In genomic region chr16:53417011-53417410, GRCh38 we compare ENCODE assay signal across 19 cellular contexts. TPM values are rescaled to one million over a fixed set of nuclear protein-coding genes. Genes with fewer than 3 reads are reported as not detected.
DNase-seq lines count a peak whose midpoint lies in the region; ATAC-seq and TF ChIP-seq lines count a peak whose summit lies in the region.
"Had no signal": no experiment of that assay in that cellular context is flagged by ENCODE, and none has a peak within 500 bp of the region (broad histone marks: within the 10 kb centered on the region; RNA-seq: fewer than 3 reads in every experiment).

No MANE protein-coding gene starts in this region.

- H3K36me3 Mint-ChIP-seq in HFFc6 (ENCODE audit: low read depth) (peaks cover 3% of the 10 kb centered on the region; the same call in 1 of the 2 replicates), WTC11 (peaks cover 17% of the 10 kb centered on the region)
- H3K36me3 Mint-ChIP-seq: stimulated activated memory B cell treated with anti-CD40 and anti-IgM and Interleukin-4, amounts not matched to agents 10 μg/mL and 1 μg/mL and 100 μg/mL, for 72 hours had no signal

- peak; percentile 41; the same call in 1 of the 2 replicates for ATAC-seq in WTC11
- ATAC-seq: foreskin keratinocyte; stimulated activated memory B cell treated with anti-CD40 and anti-IgM and Interleukin-4, amounts not matched to agents 10 μg/mL and 1 μg/mL and 100 μg/mL, for 72 hours had no signal

- H3K4me3 ChIP-seq in AG09309 (ENCODE audit: control insufficient read depth, low read depth, low read length): no peak overlapping the region
- H3K4me3 ChIP-seq: HAP-1, SJCRH30 had no signal

- H3K27ac Mint-ChIP-seq in HFFc6 (no peak overlapping the region), WTC11 (no peak overlapping the region)
- H3K27ac Mint-ChIP-seq: stimulated activated memory B cell treated with anti-CD40 and anti-IgM and Interleukin-4, amounts not matched to agents 10 μg/mL and 1 μg/mL and 100 μg/mL, for 72 hours had no signal

- H3K27me3 Mint-ChIP-seq in HFFc6 (ENCODE audit: insufficient read depth) (peaks cover 5% of the 10 kb centered on the region; the same call in 1 of the 2 replicates), WTC11 (ENCODE audit: low read depth) (no peaks in the 10 kb centered on the region)

- TF ChIP-seq CTCF in AG09309 (IDR thresholded peaks at IDR 0.05; ENCODE audit: control insufficient read depth, insufficient read depth, low read depth, low read length, missing control alignments): no peak
- TF ChIP-seq CTCF in HFFc6 (IDR thresholded peaks at IDR 0.05): no peak
- TF ChIP-seq CTCF in WTC11 (IDR thresholded peaks at IDR 0.05): no peak

- H3K4me1 Mint-ChIP-seq in HFFc6 (ENCODE audit: low read depth): peaks cover 18% of the 10 kb centered on the region
- peaks cover 9% of the 10 kb centered on the region for H3K4me1 Mint-ChIP-seq in WTC11
- H3K4me1 Mint-ChIP-seq: stimulated activated memory B cell treated with anti-CD40 and anti-IgM and Interleukin-4, amounts not matched to agents 10 μg/mL and 1 μg/mL and 100 μg/mL, for 72 hours had no signal

- POLR2A ChIA-PET in WTC11 (lab: Charles Lee): interaction anchor here (0.6 kb wide), 1 partner anchor 1844 kb away, joined by 5 read pairs; no protein-coding TSS in a partner anchor

- H3K4me3 Mint-ChIP-seq in HFFc6: peak overlapping the region; percentile 42; the same call in 1 of the 2 replicates
- no peak overlapping the region for H3K4me3 Mint-ChIP-seq in WTC11
- H3K4me3 Mint-ChIP-seq: stimulated activated memory B cell treated with anti-CD40 and anti-IgM and Interleukin-4, amounts not matched to agents 10 μg/mL and 1 μg/mL and 100 μg/mL, for 72 hours had no signal

- DNase-seq in AG09309 (ENCODE audit: low read depth) (peak; percentile 62), HFFc6 (no peak), WTC11 (ENCODE audit: low spot score) (no peak), iPS-NIHi7 (ENCODE audit: extremely low spot score) (peak; percentile 13), D341Med (ENCODE audit: low spot score) (no peak), RKO (ENCODE audit: low spot score) (no peak), DMS79 (lab: John Stamatoyannopoulos, UW) (no peak), NCI-H2107 (lab: John Stamatoyannopoulos, UW) (no peak)
- DNase-seq: activated naive CD4-positive, alpha-beta T cell treated with anti-CD3 and anti-CD28 coated beads, Interleukin-2, amount 50 U/mL, for 16 hours; dermis blood vessel endothelial cell; DND-41; kidney; NCI-H1105 treated with DMSO at 0.1 percent for 48 hours; NCI-H510A treated with DMSO at 0.1 percent for 48 hours; SJCRH30; stimulated activated CD4-positive, alpha-beta T cell treated with anti-CD3 and anti-CD28 coated beads, Interleukin-4, amount 100 ng/mL, for 1 hour had no signal

- CTCF ChIA-PET in WTC11 (lab: Charles Lee): interaction anchor here (1.0 to 1.6 kb wide), 3 partner anchors 89 to 395 kb away, joined by 3 to 4 read pairs (median 4); no protein-coding TSS in a partner anchor

- 0 out of 2 replicates have a peak, but pooled peaks cover 4% of the 10 kb centered on the region for H3K9me3 Mint-ChIP-seq in HFFc6
- peaks cover 18% of the 10 kb centered on the region for H3K9me3 Mint-ChIP-seq in WTC11
- H3K9me3 Mint-ChIP-seq: stimulated activated memory B cell treated with anti-CD40 and anti-IgM and Interleukin-4, amounts not matched to agents 10 μg/mL and 1 μg/mL and 100 μg/mL, for 72 hours had no signal

TF ChIP-seq in WTC11, 78 proteins besides CTCF, POLR2A, EP300 and RAD21:
- TF ChIP-seq MYBL2 (CRISPR knock-in tag; IDR thresholded peaks at IDR 0.05) (no peak), ATF2 (CRISPR knock-in tag; IDR thresholded peaks at IDR 0.05; ENCODE audit: borderline replicate concordance, low read depth) (no peak), CREB1 (CRISPR knock-in tag; IDR thresholded peaks at IDR 0.05) (no peak), USF1 (CRISPR knock-in tag; IDR thresholded peaks at IDR 0.05) (no peak), AR (CRISPR knock-in tag; IDR thresholded peaks at IDR 0.05) (no peak), IRF2 (CRISPR knock-in tag; IDR thresholded peaks at IDR 0.05; ENCODE audit: borderline replicate concordance, low read depth) (no peak), FOXP4 (CRISPR knock-in tag; IDR thresholded peaks at IDR 0.05) (no peak), IRF1 (CRISPR knock-in tag; IDR thresholded peaks at IDR 0.05) (no peak), RORB (CRISPR knock-in tag; IDR thresholded peaks at IDR 0.05) (no peak), FOXK1 (CRISPR knock-in tag; IDR thresholded peaks at IDR 0.05) (no peak)
TF ChIP-seq in WTC11: peak in this region for 0.

RNA-seq across cellular contexts. Expression of gene RBL2, which starts 17.3 kb away (rescaled TPM):
- 10 to 100 TPM; 21.4 to 24.4 (median 22.9) TPM for total RNA-seq in HFFc6 (2021; fragmentation: NEBNext Ultra II Directional; extraction: Animal tissue kit (Norgen Biotek cat#: 25700))
- total RNA-seq in WTC11 (2021): 33.9 to 38.4 TPM (median 34.1 TPM) in 3 replicates

Comparison
In these comparisons a context has a peak if more than half of its experiments do, and no peak if none do; other contexts are left out.
1. DNase-seq: peak in AG09309 (single experiment) and iPS-NIHi7 (single experiment); none in HFFc6 (single experiment), WTC11 (single experiment), D341Med (single experiment), RKO (single experiment), DMS79 (single experiment) and NCI-H2107 (single experiment).